ENCODE assay signal across 15 cellular contexts in genomic region chr4:186217733-186218293, GRCh38. TPM values are rescaled to one million over a fixed set of nuclear protein-coding genes. Genes with fewer than 3 reads are reported as not detected.
DNase-seq lines count a peak whose midpoint lies in the region; ATAC-seq and TF ChIP-seq lines count a peak whose summit lies in the region.
"Had no signal": no experiment of that assay in that cellular context is flagged by ENCODE, and none has a peak within 500 bp of the region (broad histone marks: within the 10 kb centered on the region; RNA-seq: fewer than 3 reads in every experiment).

No MANE protein-coding gene starts in this region.

- H3K27ac ChIP-seq in HCT116 (ENCODE audit: low read depth, low read length) (no peak overlapping the region), hepatocyte (no peak overlapping the region), neural progenitor cell (no peak overlapping the region), uterus (no peak overlapping the region)

- TF ChIP-seq RAD21 in HCT116 (IDR thresholded peaks at IDR 0.05; ENCODE audit: low read depth) = no peak

- no peaks in the 10 kb centered on the region for H3F3A ChIP-seq in neural progenitor cell (ENCODE audit: low read depth)

- CTCF ChIA-PET in HCT116 (lab: Charles Lee) = no interaction called here

- no peaks in the 10 kb centered on the region for H3K27me3 ChIP-seq in HCT116 (ENCODE audit: insufficient read depth, low read length)
- no peaks in the 10 kb centered on the region for H3K27me3 ChIP-seq in hepatocyte
- H3K27me3 ChIP-seq in neural progenitor cell = no peaks in the 10 kb centered on the region
- no peaks in the 10 kb centered on the region for H3K27me3 ChIP-seq in uterus

- no peak for TF ChIP-seq POLR2A in HCT116 (IDR thresholded peaks at IDR 0.05; ENCODE audit: borderline replicate concordance, extremely low read depth, insufficient read depth, insufficient read length)
- no peak for TF ChIP-seq POLR2A in uterus (IDR thresholded peaks at IDR 0.05)

- no peaks in the 10 kb centered on the region for H3K36me3 ChIP-seq in HCT116 (ENCODE audit: control insufficient read depth in 1 of 2, insufficient read depth in 2 of 2, low read length in 2 of 2)
- no peaks in the 10 kb centered on the region for H3K36me3 ChIP-seq in hepatocyte (replicated peaks; ENCODE audit: insufficient read depth, low read depth)
- no peaks in the 10 kb centered on the region for H3K36me3 ChIP-seq in neural progenitor cell
- no peaks in the 10 kb centered on the region for H3K36me3 ChIP-seq in uterus

- H3K4me3 ChIP-seq in HCT116 (replicated peaks in 1 of 2; ENCODE audit: low read depth in 1 of 2, low read length in 2 of 2) = no peak overlapping the region
- no peak overlapping the region for H3K4me3 ChIP-seq in hepatocyte
- no peak overlapping the region for H3K4me3 ChIP-seq in neural progenitor cell
- no peak overlapping the region for H3K4me3 ChIP-seq in uterus
- H3K4me3 ChIP-seq: GM23338 had no signal

- H3K9ac ChIP-seq in HCT116 (ENCODE audit: low read length) (no peak overlapping the region), neural progenitor cell (no peak overlapping the region)

- no TSS peak for BruUV-seq in HCT116 (replicated peaks; lab: Mats Ljungman, UMichigan)

- 0 out of 6 replicates have a peak, but pooled peaks of 1 of the 3 experiments have one; percentile 7 for TF ChIP-seq CTCF in HCT116 (IDR thresholded peaks at IDR 0.05 in 2 of 3, conservative IDR thresholded peaks at IDR 0.05 in 1 of 3; ENCODE audit: borderline replicate concordance in 1 of 3, insufficient read depth in 1 of 3, low read depth in 2 of 3, low read length in 2 of 3)
- TF ChIP-seq CTCF in hepatocyte (IDR thresholded peaks at IDR 0.05; ENCODE audit: poor library complexity) = no peak
- no peak for TF ChIP-seq CTCF in neural progenitor cell (IDR thresholded peaks at IDR 0.05)
- no peak for TF ChIP-seq CTCF in uterus (IDR thresholded peaks at IDR 0.05)

- H2AFZ ChIP-seq in HCT116 (ENCODE audit: low read depth, low read length, poor library complexity, severe bottlenecking) (no peak overlapping the region), hepatocyte (no peak overlapping the region), neural progenitor cell (replicated peaks) (peak overlapping the region; percentile 12)

- POLR2A ChIA-PET in HCT116 (lab: Charles Lee) = no interaction called here

- DNase-seq in HCT116 (ENCODE audit: low read depth, low spot score) (no peak), OCI-M1 (lab: John Stamatoyannopoulos, UW) (peak; percentile 46), hepatocyte (ENCODE audit: low spot score) (peak; percentile 18), neural progenitor cell (ENCODE audit: low spot score) (no peak), NCI-H774 (lab: John Stamatoyannopoulos, UW) (no peak), HCEC 1CT (no peak), uterus (no peak)
- DNase-seq: C1 segment of cervical spinal cord; CD4-positive, alpha-beta memory T cell; DMS79; H9; IMR-90 had no signal

- H3K9me3 Mint-ChIP-seq in neural progenitor cell = no peaks in the 10 kb centered on the region

- WGBS in hepatocyte (ENCODE audit: low lambda C conversion rate, missing lambda C conversion rate) = 35% methylated on average over 1 of the region's 1 CpG

- H3K27me3 Mint-ChIP-seq in neural progenitor cell (ENCODE audit: insufficient read depth, low read depth) = peaks cover 2% of the 10 kb centered on the region

- intact Hi-C loops in HCT116 (cut with micrococcal nuclease) (no loop called here), uterus (cut with DNase I; ENCODE audit: low total_unique reads) (no loop called here)

- H3K4me3 Mint-ChIP-seq in neural progenitor cell = no peak overlapping the region
- H3K4me3 Mint-ChIP-seq: B cell; CD4-positive, alpha-beta memory T cell; GM23338; H9 had no signal

- no peak overlapping the region for H3K27ac Mint-ChIP-seq in neural progenitor cell
- H3K27ac Mint-ChIP-seq: B cell; CD4-positive, alpha-beta memory T cell; GM23338; H9 had no signal

- H4K20me1 ChIP-seq in HCT116 (ENCODE audit: insufficient read depth) (no peaks in the 10 kb centered on the region), hepatocyte (ENCODE audit: insufficient read depth, poor library complexity, severe bottlenecking) (no peaks in the 10 kb centered on the region), neural progenitor cell (ENCODE audit: low read depth) (no peaks in the 10 kb centered on the region)

- H3K9me3 ChIP-seq in HCT116 (ENCODE audit: control insufficient read depth in 1 of 2, insufficient read depth in 1 of 2, low read depth in 1 of 2, low read length in 2 of 2) (no peaks in the 10 kb centered on the region), hepatocyte (ENCODE audit: low read depth) (no peaks in the 10 kb centered on the region), neural progenitor cell (ENCODE audit: low read depth) (peaks cover 3% of the 10 kb centered on the region), uterus (no peaks in the 10 kb centered on the region)

- 0 out of 2 replicates have a peak, but pooled peaks have one; percentile 54 for ATAC-seq in HCT116
- ATAC-seq: GM23338 had no signal

- no peaks in the 10 kb centered on the region for H3K79me2 ChIP-seq in HCT116 (ENCODE audit: insufficient read depth, low read length)
- no peaks in the 10 kb centered on the region for H3K79me2 ChIP-seq in hepatocyte
- no peaks in the 10 kb centered on the region for H3K79me2 ChIP-seq in neural progenitor cell (ENCODE audit: low read depth)

- H3K4me2 ChIP-seq in HCT116 (ENCODE audit: low read length) (no peak overlapping the region), hepatocyte (no peak overlapping the region), neural progenitor cell (no peak overlapping the region)
- H3K4me2 ChIP-seq: GM23338 had no signal

- no peaks in the 10 kb centered on the region for H3K4me1 Mint-ChIP-seq in neural progenitor cell
- H3K4me1 Mint-ChIP-seq: B cell had no signal

- H3K4me1 ChIP-seq in HCT116 (ENCODE audit: control insufficient read depth in 1 of 2, insufficient read depth in 2 of 2, low read length in 2 of 2) (no peaks in the 10 kb centered on the region), hepatocyte (ENCODE audit: insufficient read depth) (no peaks in the 10 kb centered on the region), neural progenitor cell (no peaks in the 10 kb centered on the region), uterus (no peaks in the 10 kb centered on the region)

- no peaks in the 10 kb centered on the region for H3K9me2 ChIP-seq in HCT116 (ENCODE audit: insufficient read depth)
- H3K9me2 ChIP-seq in hepatocyte (replicated peaks; ENCODE audit: insufficient read depth) = no peaks in the 10 kb centered on the region

- H3K36me3 Mint-ChIP-seq in neural progenitor cell = no peaks in the 10 kb centered on the region

- RAD21 ChIA-PET in HCT116 (lab: Charles Lee; ENCODE audit: low non-redundant PET in 1 of 2, low total read pairs in 2 of 2, uncharacterized antibody in 2 of 2, unreplicated experiment in 2 of 2) = no interaction called here

TF ChIP-seq in HCT116, 20 proteins besides CTCF, POLR2A, EP300 and RAD21 (continues in another document):
- TF ChIP-seq YY1 (IDR thresholded peaks at IDR 0.05; ENCODE audit: extremely low read depth, insufficient replicate concordance, low read depth, low read length) = no peak
- TF ChIP-seq ZNF274 (IDR thresholded peaks at IDR 0.05; ENCODE audit: low read depth, low read length) = no peak
- no peak for TF ChIP-seq EGR1 (IDR thresholded peaks at IDR 0.05; ENCODE audit: low read depth)
- TF ChIP-seq ZFX (IDR thresholded peaks at IDR 0.05) = no peak
- TF ChIP-seq ELF1 (IDR thresholded peaks at IDR 0.05; ENCODE audit: borderline replicate concordance, low read depth) = no peak
- TF ChIP-seq TCF7L2 (IDR thresholded peaks at IDR 0.05; ENCODE audit: borderline replicate concordance, extremely low read depth, insufficient read depth, insufficient read length) = no peak
- TF ChIP-seq JUND (IDR thresholded peaks at IDR 0.05) = no peak
- no peak for TF ChIP-seq REST (IDR thresholded peaks at IDR 0.05; ENCODE audit: low read depth)
- TF ChIP-seq SRF (IDR thresholded peaks at IDR 0.05; ENCODE audit: low read depth) = no peak

RNA-seq across cellular contexts. Expression of gene KLKB1, which starts 9.5 kb away (rescaled TPM):
- total RNA-seq in HCT116 (2021; ENCODE audit: unreplicated experiment) (0.10 TPM), hepatocyte (16.1 and 20.3 TPM in 2 replicates), neural progenitor cell (ENCODE audit: low replicate concordance) (0.39 TPM in 1 of 2 replicates, not detected in the other), uterus (1 to 10 TPM in 1 of 4 donors, under 1 TPM in 1, not detected in 2; 0.62 to 1.1 TPM)
- polyA plus RNA-seq in HCT116 (2012) = 0.05 and 0.12 TPM in 2 replicates
- polyA plus RNA-seq in hepatocyte = 7.7 and 8.8 TPM in 2 replicates
- total RNA-seq: G401, IMR-90 had no signal
- polyA plus RNA-seq: CD4-positive, alpha-beta memory T cell had no signal

RNA-seq across cellular contexts. Expression of gene CYP4V2, which starts 26.4 kb away (rescaled TPM):
- 8.6 TPM for total RNA-seq in HCT116 (2021; ENCODE audit: unreplicated experiment)
- 2.2 and 2.9 TPM in 2 replicates for polyA plus RNA-seq in HCT116 (2012)
- 17.5 and 24.6 TPM in 2 replicates for total RNA-seq in hepatocyte
- polyA plus RNA-seq in hepatocyte = 8.0 and 12.2 TPM in 2 replicates
- total RNA-seq in neural progenitor cell (ENCODE audit: low replicate concordance) = 0.37 and 1.3 TPM in 2 replicates
- total RNA-seq in uterus = 10 to 100 TPM in 3 of 4 donors, 1 to 10 TPM in 1; 9.7 to 22.5 (median 19.7) TPM

RNA-seq across cellular contexts. Expression of gene F11, which starts 48.2 kb away (rescaled TPM):
- total RNA-seq in HCT116 (2021; ENCODE audit: unreplicated experiment) (not detected), hepatocyte (9.5 and 19.4 TPM in 2 replicates), neural progenitor cell (ENCODE audit: low replicate concordance) (not detected in 2 replicates), uterus (under 1 TPM in 2 of 4 donors, not detected in 2; 0.48 to 0.67 TPM)
- polyA plus RNA-seq in HCT116 (2012) = not detected in 2 replicates
- 7.1 and 8.1 TPM in 2 replicates for polyA plus RNA-seq in hepatocyte
- total RNA-seq: B cell; CD4-positive, alpha-beta memory T cell; G401; IMR-90 had no signal
- polyA plus RNA-seq: CD4-positive, alpha-beta memory T cell; IMR-90 had no signal

Comparison
In these comparisons a context has a peak if more than half of its experiments do, and no peak if none do; other contexts are left out.
1. DNase-seq: peak in OCI-M1 (single experiment) and hepatocyte (single experiment); none in HCT116 (single experiment), neural progenitor cell (single experiment), NCI-H774 (single experiment), HCEC 1CT (single experiment) and uterus (0 of 2).